ENCODE assay signal across 1 cellular context in genomic region chr1:39115271-39116110, GRCh38.
TF ChIP-seq lines count a peak whose summit lies in the region.

No MANE protein-coding gene starts in this region.

TF ChIP-seq in K562, 482 proteins besides CTCF, POLR2A, EP300 and RAD21 (continues in another document):
- TF ChIP-seq TRIM24 (IDR thresholded peaks at IDR 0.05) (no peak), JUN (IDR thresholded peaks at IDR 0.05; ENCODE audit: borderline replicate concordance, low read depth, low read length) (0 out of 2 replicates have a peak, but pooled peaks have one; percentile 53), JUN (CRISPR knock-in tag; IDR thresholded peaks at IDR 0.05; ENCODE audit: borderline replicate concordance) (no peak), ZNF830 (CRISPR knock-in tag; IDR thresholded peaks at IDR 0.05) (no peak), MCM3 (IDR thresholded peaks at IDR 0.05) (no peak), SPI1 (IDR thresholded peaks at IDR 0.05; ENCODE audit: borderline replicate concordance, low read depth, low read length) (peak; percentile 51; the same call in 1 of the 2 replicates), HNRNPL (IDR thresholded peaks at IDR 0.05; ENCODE audit: low read depth, low read length) (no peak), CXXC5 (CRISPR knock-in tag; IDR thresholded peaks at IDR 0.05) (no peak), C11orf30 (IDR thresholded peaks at IDR 0.05; ENCODE audit: low read depth) (peak; percentile 84), HDAC3 (IDR thresholded peaks at IDR 0.05; ENCODE audit: borderline replicate concordance, partially characterized antibody) (no peak), HMBOX1 (IDR thresholded peaks at IDR 0.05) (peak; percentile 25), SMARCC2 (IDR thresholded peaks at IDR 0.05; ENCODE audit: low read depth) (peak; percentile 71), NCOA2 (IDR thresholded peaks at IDR 0.05; ENCODE audit: partially characterized antibody in 2 of 2) (no peak), TAL1 (IDR thresholded peaks at IDR 0.05) (no peak), ZNF551 (CRISPR knock-in tag; IDR thresholded peaks at IDR 0.05) (no peak), EZH2 (IDR thresholded peaks at IDR 0.05; ENCODE audit: borderline replicate concordance, low read depth, low read length) (no peak), CREB1 (IDR thresholded peaks at IDR 0.05) (no peak), CREB1 (CRISPR knock-in tag; IDR thresholded peaks at IDR 0.05) (no peak), ZNF324 (CRISPR knock-in tag; IDR thresholded peaks at IDR 0.05) (no peak), FOXK2 (conservative IDR thresholded peaks at IDR 0.05 in 1 of 2, IDR thresholded peaks at IDR 0.05 in 1 of 2; ENCODE audit: low read depth in 2 of 2) (0 out of 4 replicates have a peak, but pooled peaks of 1 of the 2 experiments have one; percentile 15), MAFG (tag; conservative IDR thresholded peaks at IDR 0.05) (peak; percentile 76), MEIS2 (IDR thresholded peaks at IDR 0.05; ENCODE audit: partially characterized antibody) (no peak), CTBP1 (IDR thresholded peaks at IDR 0.05; ENCODE audit: borderline replicate concordance) (peak; percentile 66; the same call in 1 of the 2 replicates), HNRNPLL (IDR thresholded peaks at IDR 0.05; ENCODE audit: low read depth, low read length, poor library complexity, severe bottlenecking) (no peak), HDAC8 (tag; IDR thresholded peaks at IDR 0.05) (no peak), MAZ (CRISPR knock-in tag; conservative IDR thresholded peaks at IDR 0.05 in 1 of 2, IDR thresholded peaks at IDR 0.05 in 1 of 2) (no peak), KLF13 (tag; IDR thresholded peaks at IDR 0.05; ENCODE audit: borderline replicate concordance, low read depth) (no peak), PRDM10 (IDR thresholded peaks at IDR 0.05; ENCODE audit: partially characterized antibody) (peak; percentile 5), NUFIP1 (IDR thresholded peaks at IDR 0.05; ENCODE audit: partially characterized antibody) (no peak), TFAP4 (CRISPR knock-in tag; IDR thresholded peaks at IDR 0.05; ENCODE audit: borderline replicate concordance) (no peak), HDAC1 (IDR thresholded peaks at IDR 0.05) (peak in 1 of 2 experiments; percentile 50; a peak in 2 of 4 replicates), PML (IDR thresholded peaks at IDR 0.05; ENCODE audit: low read length) (no peak), ZNF444 (CRISPR knock-in tag; IDR thresholded peaks at IDR 0.05) (no peak), JUND (IDR thresholded peaks at IDR 0.05; ENCODE audit: borderline replicate concordance, low read depth, low read length) (peak; percentile 52), JUND (tag; IDR thresholded peaks at IDR 0.05; ENCODE audit: borderline replicate concordance, low read depth, low read length) (peak; percentile 60; the same call in 2 of the 3 replicates), MAFF (IDR thresholded peaks at IDR 0.05; ENCODE audit: low read length) (peak; percentile 62; the same call in 1 of the 2 replicates), ZFP91 (CRISPR knock-in tag; IDR thresholded peaks at IDR 0.05) (no peak), MEF2D (tag; conservative IDR thresholded peaks at IDR 0.05; ENCODE audit: low read depth) (0 out of 2 replicates have a peak, but pooled peaks have one; percentile 41), CBX8 (IDR thresholded peaks at IDR 0.05; ENCODE audit: borderline replicate concordance, extremely low read depth, low read depth, low read length, poor library complexity, severe bottlenecking) (no peak), FOXJ2 (tag; IDR thresholded peaks at IDR 0.05) (no peak), PHB2 (IDR thresholded peaks at IDR 0.05; ENCODE audit: low read depth) (no peak), LCOR (CRISPR knock-in tag; IDR thresholded peaks at IDR 0.05) (no peak), NFRKB (IDR thresholded peaks at IDR 0.05; ENCODE audit: low read depth) (peak; percentile 46; the same call in 1 of the 2 replicates), RCOR1 (IDR thresholded peaks at IDR 0.05; ENCODE audit: borderline replicate concordance in 1 of 2, low read depth in 2 of 2, low read length in 2 of 2) (peak in 1 of 2 experiments; percentile 11; a peak in 1 of 4 replicates), MYBL2 (IDR thresholded peaks at IDR 0.05; ENCODE audit: low read depth) (0 out of 2 replicates have a peak, but pooled peaks have one; percentile 18), MYBL2 (CRISPR knock-in tag; IDR thresholded peaks at IDR 0.05; ENCODE audit: borderline replicate concordance) (no peak), CBX2 (IDR thresholded peaks at IDR 0.05; ENCODE audit: insufficient read depth, low read length, poor library complexity, severe bottlenecking) (no peak), ZEB2 (IDR thresholded peaks at IDR 0.05) (peak; percentile 59; the same call in 1 of the 2 replicates), ZNF263 (CRISPR knock-in tag; IDR thresholded peaks at IDR 0.05; ENCODE audit: borderline replicate concordance) (no peak), RBBP5 (IDR thresholded peaks at IDR 0.05; ENCODE audit: borderline replicate concordance, insufficient read depth, low read length, poor library complexity, severe bottlenecking) (peak; percentile 16), DPF2 (IDR thresholded peaks at IDR 0.05) (peak; percentile 90), DACH1 (IDR thresholded peaks at IDR 0.05; ENCODE audit: partially characterized antibody) (no peak), ZNF695 (CRISPR knock-in tag; IDR thresholded peaks at IDR 0.05) (no peak), ZBTB17 (CRISPR knock-in tag; IDR thresholded peaks at IDR 0.05) (no peak), CREM (IDR thresholded peaks at IDR 0.05; ENCODE audit: low read depth) (peak; percentile 5; the same call in 1 of the 2 replicates), ARID1B (IDR thresholded peaks at IDR 0.05) (peak; percentile 83), ESRRA (IDR thresholded peaks at IDR 0.05; ENCODE audit: borderline replicate concordance, low read depth) (peak; percentile 66; the same call in 1 of the 2 replicates), HNRNPUL1 (IDR thresholded peaks at IDR 0.05; ENCODE audit: low read length) (no peak), NCOA4 (IDR thresholded peaks at IDR 0.05; ENCODE audit: partially characterized antibody) (peak; percentile 13), ZNF316 (IDR thresholded peaks at IDR 0.05) (peak; percentile 94), HDAC2 (IDR thresholded peaks at IDR 0.05) (0 out of 2 replicates have a peak, but pooled peaks have one; percentile 15), TAF7 (tag; IDR thresholded peaks at IDR 0.05) (no peak; the same call in 1 of the 2 replicates), ZNF785 (CRISPR knock-in tag; IDR thresholded peaks at IDR 0.05) (no peak), TCFL5 (CRISPR knock-in tag; conservative IDR thresholded peaks at IDR 0.05) (no peak)
- TF ChIP-seq, protein P1, sequence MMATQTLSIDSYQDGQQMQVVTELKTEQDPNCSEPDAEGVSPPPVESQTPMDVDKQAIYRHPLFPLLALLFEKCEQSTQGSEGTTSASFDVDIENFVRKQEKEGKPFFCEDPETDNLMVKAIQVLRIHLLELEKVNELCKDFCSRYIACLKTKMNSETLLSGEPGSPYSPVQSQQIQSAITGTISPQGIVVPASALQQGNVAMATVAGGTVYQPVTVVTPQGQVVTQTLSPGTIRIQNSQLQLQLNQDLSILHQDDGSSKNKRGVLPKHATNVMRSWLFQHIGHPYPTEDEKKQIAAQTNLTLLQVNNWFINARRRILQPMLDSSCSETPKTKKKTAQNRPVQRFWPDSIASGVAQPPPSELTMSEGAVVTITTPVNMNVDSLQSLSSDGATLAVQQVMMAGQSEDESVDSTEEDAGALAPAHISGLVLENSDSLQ (IDR thresholded peaks at IDR 0.05): peak; percentile 28
- TF ChIP-seq, protein P2, sequence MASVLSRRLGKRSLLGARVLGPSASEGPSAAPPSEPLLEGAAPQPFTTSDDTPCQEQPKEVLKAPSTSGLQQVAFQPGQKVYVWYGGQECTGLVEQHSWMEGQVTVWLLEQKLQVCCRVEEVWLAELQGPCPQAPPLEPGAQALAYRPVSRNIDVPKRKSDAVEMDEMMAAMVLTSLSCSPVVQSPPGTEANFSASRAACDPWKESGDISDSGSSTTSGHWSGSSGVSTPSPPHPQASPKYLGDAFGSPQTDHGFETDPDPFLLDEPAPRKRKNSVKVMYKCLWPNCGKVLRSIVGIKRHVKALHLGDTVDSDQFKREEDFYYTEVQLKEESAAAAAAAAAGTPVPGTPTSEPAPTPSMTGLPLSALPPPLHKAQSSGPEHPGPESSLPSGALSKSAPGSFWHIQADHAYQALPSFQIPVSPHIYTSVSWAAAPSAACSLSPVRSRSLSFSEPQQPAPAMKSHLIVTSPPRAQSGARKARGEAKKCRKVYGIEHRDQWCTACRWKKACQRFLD (CRISPR knock-in tag; IDR thresholded peaks at IDR 0.05): no peak
- TF ChIP-seq, protein P3, sequence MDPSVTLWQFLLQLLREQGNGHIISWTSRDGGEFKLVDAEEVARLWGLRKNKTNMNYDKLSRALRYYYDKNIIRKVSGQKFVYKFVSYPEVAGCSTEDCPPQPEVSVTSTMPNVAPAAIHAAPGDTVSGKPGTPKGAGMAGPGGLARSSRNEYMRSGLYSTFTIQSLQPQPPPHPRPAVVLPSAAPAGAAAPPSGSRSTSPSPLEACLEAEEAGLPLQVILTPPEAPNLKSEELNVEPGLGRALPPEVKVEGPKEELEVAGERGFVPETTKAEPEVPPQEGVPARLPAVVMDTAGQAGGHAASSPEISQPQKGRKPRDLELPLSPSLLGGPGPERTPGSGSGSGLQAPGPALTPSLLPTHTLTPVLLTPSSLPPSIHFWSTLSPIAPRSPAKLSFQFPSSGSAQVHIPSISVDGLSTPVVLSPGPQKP (CRISPR knock-in tag; IDR thresholded peaks at IDR 0.05): no peak
- TF ChIP-seq, protein P4, sequence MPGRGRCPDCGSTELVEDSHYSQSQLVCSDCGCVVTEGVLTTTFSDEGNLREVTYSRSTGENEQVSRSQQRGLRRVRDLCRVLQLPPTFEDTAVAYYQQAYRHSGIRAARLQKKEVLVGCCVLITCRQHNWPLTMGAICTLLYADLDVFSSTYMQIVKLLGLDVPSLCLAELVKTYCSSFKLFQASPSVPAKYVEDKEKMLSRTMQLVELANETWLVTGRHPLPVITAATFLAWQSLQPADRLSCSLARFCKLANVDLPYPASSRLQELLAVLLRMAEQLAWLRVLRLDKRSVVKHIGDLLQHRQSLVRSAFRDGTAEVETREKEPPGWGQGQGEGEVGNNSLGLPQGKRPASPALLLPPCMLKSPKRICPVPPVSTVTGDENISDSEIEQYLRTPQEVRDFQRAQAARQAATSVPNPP (IDR thresholded peaks at IDR 0.05; ENCODE audit: borderline replicate concordance, insufficient read depth, insufficient read length): no peak
